Comparison of ENCODE assay signal across 9 cellular contexts in the genomic region with DNA sequence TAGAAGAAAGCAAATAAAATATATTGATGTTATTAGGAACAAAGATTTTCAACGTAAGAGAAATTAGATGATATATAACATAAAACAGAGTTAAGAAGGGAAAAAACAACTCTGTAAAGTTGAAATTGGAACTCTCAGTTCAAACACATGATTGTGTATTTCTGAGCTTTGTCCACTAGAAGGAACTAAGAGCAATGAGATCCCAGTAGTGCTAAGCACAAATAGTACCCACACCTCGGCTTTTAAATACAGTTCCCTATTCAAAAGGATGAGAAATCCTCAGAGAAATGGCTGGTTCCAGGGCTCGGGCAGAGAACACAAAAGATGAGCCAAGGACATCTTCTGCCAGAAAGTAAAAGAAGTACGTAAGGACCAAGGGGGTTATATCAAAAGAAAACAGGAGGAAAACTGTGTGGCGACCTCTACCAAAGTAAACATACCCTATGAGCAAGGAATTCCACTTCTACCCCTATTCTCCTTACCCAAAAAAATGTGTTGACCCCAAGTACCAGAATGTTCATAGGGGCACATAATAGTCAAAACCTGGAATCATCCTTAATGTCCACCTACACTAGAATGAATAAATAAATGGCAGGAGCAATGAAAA.
A peak's percentile ranks its signal among the peaks of the same experiment; 100 is the strongest.
DNase-seq lines count a peak whose midpoint lies in the region; ATAC-seq and TF ChIP-seq lines count a peak whose summit lies in the region.
"Had no signal": no experiment of that assay in that cellular context is flagged by ENCODE, and none has a peak within 500 bp of the region (broad histone marks: within the 10 kb centered on the region; RNA-seq: fewer than 3 reads in every experiment).

No MANE protein-coding gene starts in this region.

- H4K8ac ChIP-seq in IMR-90 (ENCODE audit: low read depth in 2 of 2, low read length in 2 of 2), result no peak overlapping the region

- no peak overlapping the region for H3K4me2 ChIP-seq in IMR-90 (ENCODE audit: low read depth, low read length)

- H2BK15ac ChIP-seq in IMR-90 (ENCODE audit: low read depth, low read length), result no peak overlapping the region

- H3K27ac ChIP-seq in A673 (ENCODE audit: low read depth, low read length, poor library complexity, severe bottlenecking) (no peak overlapping the region), IMR-90 (ENCODE audit: insufficient read depth, low read length) (no peak overlapping the region), WERI-Rb-1 (no peak overlapping the region)

- no peak overlapping the region for H2AK5ac ChIP-seq in IMR-90 (ENCODE audit: low read depth, low read length)

- DNase-seq in A673 (ENCODE audit: low spot score), result no peak
- DNase-seq in IMR-90, result peak; percentile 13
- DNase-seq in WERI-Rb-1, result no peak
- peak; percentile 50 for DNase-seq in iris pigment epithelial cell (ENCODE audit: low read depth)
- no peak for DNase-seq in DMS79 treated with DMSO at 0.1 percent for 48 hours (lab: John Stamatoyannopoulos, UW)
- DNase-seq in activated effector memory CD4-positive, alpha-beta T cell treated with anti-CD3 and anti-CD28 coated beads, Interleukin-2, amount 50 U/mL, for 16 hours, result no peak
- DNase-seq: activated CD8-positive, alpha-beta memory T cell treated with anti-CD3 and anti-CD28 coated beads, Interleukin-2, amount 50 U/mL, for 4 hours had no signal

- H3K4me1 ChIP-seq in A673 (ENCODE audit: insufficient read depth, low read length, poor library complexity, severe bottlenecking) (no peaks in the 10 kb centered on the region), IMR-90 (ENCODE audit: control insufficient read depth, insufficient read depth, low read length) (peaks cover 9% of the 10 kb centered on the region; the same call in 1 of the 2 replicates)

- no peak overlapping the region for H2BK20ac ChIP-seq in IMR-90 (ENCODE audit: low read depth, low read length)

- H4K20me1 ChIP-seq in IMR-90 (ENCODE audit: insufficient read depth, low read length), result no peaks in the 10 kb centered on the region

- no peak overlapping the region for H3K23ac ChIP-seq in IMR-90 (ENCODE audit: low read depth, low read length)

- no peaks in the 10 kb centered on the region for H3K36me3 ChIP-seq in A673 (ENCODE audit: insufficient read depth, low read length, poor library complexity, severe bottlenecking)
- no peaks in the 10 kb centered on the region for H3K36me3 ChIP-seq in IMR-90 (ENCODE audit: control insufficient read depth, insufficient read depth, low read length)
- H3K36me3 ChIP-seq in WERI-Rb-1, result no peaks in the 10 kb centered on the region

- no peaks in the 10 kb centered on the region for H3K79me1 ChIP-seq in IMR-90 (ENCODE audit: low read depth in 1 of 2, low read length in 2 of 2)

- H3K9me3 ChIP-seq in A673 (ENCODE audit: low read depth, low read length, poor library complexity, severe bottlenecking), result no peaks in the 10 kb centered on the region
- H3K9me3 ChIP-seq in IMR-90 (ENCODE audit: control insufficient read depth, insufficient read depth, low read length), result no peaks in the 10 kb centered on the region
- H3K9me3 ChIP-seq in WERI-Rb-1 (ENCODE audit: severe bottlenecking), result no peaks in the 10 kb centered on the region

- POLR2A ChIA-PET in A673 (lab: Charles Lee; ENCODE audit: low non-redundant PET), result interaction anchor here (0.6 kb wide), 1 partner anchor 9 kb away, joined by 4 read pairs; no protein-coding TSS in a partner anchor
- POLR2A ChIA-PET in IMR-90 (lab: Charles Lee; ENCODE audit: unreplicated experiment), result interaction anchor here (0.5 kb wide), 1 partner anchor 66 kb away, joined by 9 read pairs; no protein-coding TSS in a partner anchor

- BruUV-seq in A673 (replicated peaks; lab: Mats Ljungman, UMichigan) (no TSS peak), IMR-90 (replicated peaks; lab: Mats Ljungman, UMichigan) (no TSS peak)

- intact Hi-C loops in A673 (cut with micrococcal nuclease; ENCODE audit: unreplicated experiment) (no loop called here), IMR-90 (cut with micrococcal nuclease) (loop anchor here (5.0 to 10.0 kb wide), 2 partner anchors 129 to 172 kb away; a partner anchor contains a TSS)

- no peak overlapping the region for H2AK9ac ChIP-seq in IMR-90 (replicated peaks; ENCODE audit: low read depth, low read length, poor library complexity)

- no peak overlapping the region for H4K91ac ChIP-seq in IMR-90 (ENCODE audit: insufficient read depth, low read depth, low read length)

- dilution Hi-C loops in IMR-90 (cut with HindIII; ENCODE audit: low sequenced_read_pairs, unreplicated experiment), result no loop called here

- H3K4me3 ChIP-seq in A673 (ENCODE audit: low read depth, low read length, poor library complexity, severe bottlenecking), result no peak overlapping the region
- no peak overlapping the region for H3K4me3 ChIP-seq in IMR-90 (ENCODE audit: insufficient read depth, low read depth, low read length)
- H3K4me3 ChIP-seq in WERI-Rb-1 (ENCODE audit: low read depth, low read length), result no peak overlapping the region

- TF ChIP-seq RAD21 in IMR-90 (IDR thresholded peaks at IDR 0.05; ENCODE audit: low read length), result peak; percentile 23; the same call in 1 of the 2 replicates

- H2AFZ ChIP-seq in IMR-90 (replicated peaks; ENCODE audit: low read length, poor library complexity), result no peak overlapping the region

- H3K27me3 ChIP-seq in A673 (replicated peaks; ENCODE audit: insufficient read depth, low read depth, low read length, poor library complexity) (no peaks in the 10 kb centered on the region), IMR-90 (ENCODE audit: control insufficient read depth, insufficient read depth, low read length) (no peaks in the 10 kb centered on the region), WERI-Rb-1 (ENCODE audit: insufficient read depth, low read depth, severe bottlenecking) (no peaks in the 10 kb centered on the region)

- WGBS in IMR-90 (ENCODE audit: extremely low coverage in 2 of 2, insufficient read length in 1 of 2), 2 experiments, result no CpG with 5 or more reads among the region's 5 CpGs

- ATAC-seq in IMR-90 (ENCODE audit: low read depth) (0 out of 2 replicates have a peak, but pooled peaks have one; percentile 53), GM18511 (IDR thresholded peaks at IDR 0.05; ENCODE audit: unreplicated experiment) (no peak), HG03135 (IDR thresholded peaks at IDR 0.05; ENCODE audit: unreplicated experiment) (no peak)

- CTCF ChIA-PET in A673 (lab: Charles Lee) (no interaction called here), IMR-90 (lab: Yijun Ruan, JAX) (interaction anchor here (1.1 kb wide), 1 partner anchor 9 kb away, joined by 4 read pairs; no protein-coding TSS in a partner anchor)

- in situ Hi-C loops in IMR-90 (cut with MboI; ENCODE audit: low sequenced_read_pairs), result no loop called here

- no peak overlapping the region for H3K56ac ChIP-seq in IMR-90 (ENCODE audit: extremely low read depth, insufficient read depth, low read length)

- H3K14ac ChIP-seq in IMR-90 (replicated peaks; ENCODE audit: low read depth, low read length), result no peak overlapping the region

- H2BK5ac ChIP-seq in IMR-90 (ENCODE audit: low read depth, low read length, poor library complexity, severe bottlenecking), result no peak overlapping the region

- H2BK120ac ChIP-seq in IMR-90 (ENCODE audit: low read depth, low read length), result no peak overlapping the region

- no peak for TF ChIP-seq POLR2A in IMR-90 (IDR thresholded peaks at IDR 0.05; ENCODE audit: low read depth, low read length)

- no peaks in the 10 kb centered on the region for H3K9me1 ChIP-seq in IMR-90 (ENCODE audit: insufficient read depth, low read length)

- no peak overlapping the region for H3K9ac ChIP-seq in IMR-90 (ENCODE audit: low read depth, low read length)

- TF ChIP-seq CTCF in A673 (conservative IDR thresholded peaks at IDR 0.05; ENCODE audit: low read depth, low read length) (peak; percentile 37; the same call in 1 of the 2 replicates), IMR-90 (conservative IDR thresholded peaks at IDR 0.05; ENCODE audit: low read depth, low read length) (0 out of 2 replicates have a peak, but pooled peaks have one; percentile 26), WERI-Rb-1 (IDR thresholded peaks at IDR 0.05; ENCODE audit: low read depth, low read length) (peak; percentile 14; the same call in 1 of the 2 replicates)

- no peak overlapping the region for H4K5ac ChIP-seq in IMR-90 (ENCODE audit: low read depth, low read length)

- peak overlapping the region; percentile 52; the same call in 1 of the 2 replicates for H3K18ac ChIP-seq in IMR-90 (ENCODE audit: low read depth, low read length)

- no peak overlapping the region for H3K4ac ChIP-seq in IMR-90 (ENCODE audit: low read depth, low read length)

TF ChIP-seq in IMR-90, 13 proteins besides CTCF, POLR2A, EP300 and RAD21:
- TF ChIP-seq, protein P1, sequence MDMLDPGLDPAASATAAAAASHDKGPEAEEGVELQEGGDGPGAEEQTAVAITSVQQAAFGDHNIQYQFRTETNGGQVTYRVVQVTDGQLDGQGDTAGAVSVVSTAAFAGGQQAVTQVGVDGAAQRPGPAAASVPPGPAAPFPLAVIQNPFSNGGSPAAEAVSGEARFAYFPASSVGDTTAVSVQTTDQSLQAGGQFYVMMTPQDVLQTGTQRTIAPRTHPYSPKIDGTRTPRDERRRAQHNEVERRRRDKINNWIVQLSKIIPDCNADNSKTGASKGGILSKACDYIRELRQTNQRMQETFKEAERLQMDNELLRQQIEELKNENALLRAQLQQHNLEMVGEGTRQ (IDR thresholded peaks at IDR 0.05; ENCODE audit: low read depth, low read length), result no peak
- TF ChIP-seq MAFK (IDR thresholded peaks at IDR 0.05; ENCODE audit: low read depth, low read length) (no peak), SMC3 (IDR thresholded peaks at IDR 0.05; ENCODE audit: low read depth, low read length) (no peak), CEBPB (IDR thresholded peaks at IDR 0.05; ENCODE audit: low read depth, low read length) (no peak), RCOR1 (IDR thresholded peaks at IDR 0.05; ENCODE audit: insufficient replicate concordance, low read length) (no peak), BHLHE40 (IDR thresholded peaks at IDR 0.05; ENCODE audit: low read depth, low read length) (no peak), MAZ (IDR thresholded peaks at IDR 0.05; ENCODE audit: borderline replicate concordance, low read depth, low read length) (no peak), MXI1 (IDR thresholded peaks at IDR 0.05; ENCODE audit: borderline replicate concordance, low read depth, low read length) (no peak)
- TF ChIP-seq, protein P2, sequence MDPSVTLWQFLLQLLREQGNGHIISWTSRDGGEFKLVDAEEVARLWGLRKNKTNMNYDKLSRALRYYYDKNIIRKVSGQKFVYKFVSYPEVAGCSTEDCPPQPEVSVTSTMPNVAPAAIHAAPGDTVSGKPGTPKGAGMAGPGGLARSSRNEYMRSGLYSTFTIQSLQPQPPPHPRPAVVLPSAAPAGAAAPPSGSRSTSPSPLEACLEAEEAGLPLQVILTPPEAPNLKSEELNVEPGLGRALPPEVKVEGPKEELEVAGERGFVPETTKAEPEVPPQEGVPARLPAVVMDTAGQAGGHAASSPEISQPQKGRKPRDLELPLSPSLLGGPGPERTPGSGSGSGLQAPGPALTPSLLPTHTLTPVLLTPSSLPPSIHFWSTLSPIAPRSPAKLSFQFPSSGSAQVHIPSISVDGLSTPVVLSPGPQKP (IDR thresholded peaks at IDR 0.05; ENCODE audit: borderline replicate concordance, low read depth, low read length), result no peak

Comparison
In these comparisons a context has a peak if more than half of its experiments do, and no peak if none do; other contexts are left out.
1. DNase-seq: peak in IMR-90 (single experiment) and iris pigment epithelial cell (single experiment); none in A673 (single experiment), WERI-Rb-1 (single experiment), DMS79 treated with DMSO at 0.1 percent for 48 hours (single experiment) and activated effector memory CD4-positive, alpha-beta T cell treated with anti-CD3 and anti-CD28 coated beads, Interleukin-2, amount 50 U/mL, for 16 hours (single experiment).
2. Peak in every context shown above with its lines, with median percentiles within 50 percentile points of each other: CTCF ChIP-seq.